Comparison of ENCODE assay signal across 8 cellular contexts in genomic region chr3:196432137-196432879, GRCh38. TPM values are rescaled to one million over a fixed set of nuclear protein-coding genes. Genes with fewer than 3 reads are reported as not detected.
DNase-seq lines count a peak whose midpoint lies in the region; FAIRE-seq and TF ChIP-seq lines count a peak whose summit lies in the region.

A gene with protein sequence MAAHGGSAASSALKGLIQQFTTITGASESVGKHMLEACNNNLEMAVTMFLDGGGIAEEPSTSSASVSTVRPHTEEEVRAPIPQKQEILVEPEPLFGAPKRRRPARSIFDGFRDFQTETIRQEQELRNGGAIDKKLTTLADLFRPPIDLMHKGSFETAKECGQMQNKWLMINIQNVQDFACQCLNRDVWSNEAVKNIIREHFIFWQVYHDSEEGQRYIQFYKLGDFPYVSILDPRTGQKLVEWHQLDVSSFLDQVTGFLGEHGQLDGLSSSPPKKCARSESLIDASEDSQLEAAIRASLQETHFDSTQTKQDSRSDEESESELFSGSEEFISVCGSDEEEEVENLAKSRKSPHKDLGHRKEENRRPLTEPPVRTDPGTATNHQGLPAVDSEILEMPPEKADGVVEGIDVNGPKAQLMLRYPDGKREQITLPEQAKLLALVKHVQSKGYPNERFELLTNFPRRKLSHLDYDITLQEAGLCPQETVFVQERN (minus strand): TSS chr3:196432427. CDS start chr3:196432399, 28 bp downstream.

- CTCF ChIA-PET in activated naive CD4-positive, alpha-beta T cell treated with anti-CD3 and anti-CD28 coated beads for 36 hours (lab: Charles Lee), result interaction anchor here (0.5 to 1.2 kb wide), 2 partner anchors 36 to 178 kb away, joined by 3 read pairs; no protein-coding TSS in a partner anchor

- no peaks in the 10 kb centered on the region for H3K9me3 Mint-ChIP-seq in activated naive CD4-positive, alpha-beta T cell treated with anti-CD3 and anti-CD28 coated beads for 36 hours

- H3K4me1 ChIP-seq in neuronal stem cell (ENCODE audit: control insufficient read depth in 2 of 2, insufficient read depth in 1 of 2, low read depth in 1 of 2, low read length in 2 of 2) (peaks cover 3 to 4% of the 10 kb centered on the region in 2 donors), subcutaneous abdominal adipose tissue (ENCODE audit: control insufficient read depth in 5 of 5, insufficient read depth in 5 of 5, low read length in 5 of 5) (peaks cover 3 to 26% (median 22%) of the 10 kb centered on the region in 5 donors)

- H2AK5ac ChIP-seq in neuronal stem cell (ENCODE audit: low read depth, low read length), result peak within 1 kb of the TSS; percentile 85

- H3K9ac ChIP-seq in neuronal stem cell (ENCODE audit: low read depth, low read length, poor library complexity) (peak within 1 kb of the TSS; percentile 95), subcutaneous abdominal adipose tissue (ENCODE audit: low read length in 5 of 5) (peak within 1 kb of the TSS; percentile 56 to 95 (median 85))

- peaks cover 0 to 1% of the 10 kb centered on the region in 2 donors for H3K9me3 ChIP-seq in neuronal stem cell (replicated peaks in 1 of 2; ENCODE audit: control insufficient read depth in 2 of 2, insufficient read depth in 1 of 2, low read depth in 1 of 2, low read length in 2 of 2)
- no peaks in the 10 kb centered on the region for H3K9me3 ChIP-seq in subcutaneous abdominal adipose tissue (ENCODE audit: control insufficient read depth in 5 of 5, low read length in 5 of 5)

- TF ChIP-seq CTCF in HFF-Myc (IDR thresholded peaks at IDR 0.05; ENCODE audit: low read depth, low read length, missing control alignments) (no peak), NB4 (IDR thresholded peaks at IDR 0.05; ENCODE audit: low read depth, low read length) (no peak)

- peaks cover 2% of the 10 kb centered on the region for H3K36me3 Mint-ChIP-seq in activated naive CD4-positive, alpha-beta T cell treated with anti-CD3 and anti-CD28 coated beads for 36 hours (ENCODE audit: low read depth)

- peak within 1 kb of the TSS; percentile 97 for H3K18ac ChIP-seq in neuronal stem cell (ENCODE audit: low read length)

- DNase-seq in GM03348 (ENCODE audit: low spot score), result peak; percentile 100
- peak; percentile 65 for DNase-seq in HFF-Myc (ENCODE audit: extremely low read depth, low read depth)
- peak; percentile 93 for DNase-seq in NB4 (ENCODE audit: low read depth)
- DNase-seq in SK-N-DZ (ENCODE audit: low spot score), result peak; percentile 96
- peak; percentile 97 for DNase-seq in activated naive CD4-positive, alpha-beta T cell treated with anti-CD3 and anti-CD28 coated beads for 36 hours
- peak; percentile 91 to 92 for DNase-seq in frontal cortex (ENCODE audit: low spot score in 2 of 2)
- peak; percentile 97 for DNase-seq in neuronal stem cell (ENCODE audit: low spot score)

- no peak within 1 kb of the TSS for H3K4ac ChIP-seq in neuronal stem cell (ENCODE audit: low read length)

- H3K4me2 ChIP-seq in neuronal stem cell (ENCODE audit: insufficient read depth, low read length, poor library complexity, severe bottlenecking), result peak within 1 kb of the TSS; percentile 89

- peak within 1 kb of the TSS; percentile 30 for H4K91ac ChIP-seq in neuronal stem cell (ENCODE audit: low read depth, low read length, poor library complexity)

- peak within 1 kb of the TSS; percentile 99 for H2BK5ac ChIP-seq in neuronal stem cell (ENCODE audit: low read length)

- no peak for FAIRE-seq in frontal cortex (lab: Jason Lieb, UNC)

- peak within 1 kb of the TSS; percentile 99 for H3K27ac ChIP-seq in neuronal stem cell (replicated peaks; ENCODE audit: low read length)
- H3K27ac ChIP-seq in subcutaneous abdominal adipose tissue (ENCODE audit: low read depth, low read length), result peak within 1 kb of the TSS; percentile 93

- H3K4me1 Mint-ChIP-seq in activated naive CD4-positive, alpha-beta T cell treated with anti-CD3 and anti-CD28 coated beads for 36 hours (ENCODE audit: low read depth), result peaks cover 15% of the 10 kb centered on the region

- H3K36me3 ChIP-seq in neuronal stem cell (replicated peaks in 1 of 2; ENCODE audit: control insufficient read depth in 2 of 2, insufficient read depth in 2 of 2, low read length in 2 of 2) (peaks cover 0 to 20% of the 10 kb centered on the region in 2 donors), subcutaneous abdominal adipose tissue (ENCODE audit: control insufficient read depth in 5 of 5, insufficient read depth in 5 of 5, low read length in 5 of 5) (peaks cover 0 to 9% (median 2%) of the 10 kb centered on the region in 5 donors)

- peak within 1 kb of the TSS; percentile 94 for H2AFZ ChIP-seq in neuronal stem cell (ENCODE audit: low read length)

- peak; percentile 66 for TF ChIP-seq POLR2A in NB4 (IDR thresholded peaks at IDR 0.05; ENCODE audit: extremely low read depth, insufficient read length)

- peak within 1 kb of the TSS; percentile 47 for H2BK12ac ChIP-seq in neuronal stem cell (ENCODE audit: low read length)

- peaks cover 7% of the 10 kb centered on the region for H3K79me1 ChIP-seq in neuronal stem cell (ENCODE audit: low read depth, low read length)

- H3K4me3 ChIP-seq in HFF-Myc (replicated peaks; ENCODE audit: low read depth, low read length), result peak within 1 kb of the TSS; percentile 96
- H3K4me3 ChIP-seq in NB4 (ENCODE audit: low read depth, low read length), result peak within 1 kb of the TSS; percentile 85
- H3K4me3 ChIP-seq in neuronal stem cell (ENCODE audit: low read length in 2 of 2), result peak within 1 kb of the TSS; percentile 92 to 98
- peak within 1 kb of the TSS; percentile 92 to 96 (median 93) for H3K4me3 ChIP-seq in subcutaneous abdominal adipose tissue (ENCODE audit: low read depth in 1 of 5, low read length in 5 of 5)

- peak within 1 kb of the TSS; percentile 58 for H2BK15ac ChIP-seq in neuronal stem cell (ENCODE audit: low read length)

- peak within 1 kb of the TSS; percentile 76 for H2BK120ac ChIP-seq in neuronal stem cell (ENCODE audit: low read depth, low read length)

- H3K4me3 Mint-ChIP-seq in activated naive CD4-positive, alpha-beta T cell treated with anti-CD3 and anti-CD28 coated beads for 36 hours, result peak within 1 kb of the TSS; percentile 69

- peak within 1 kb of the TSS; percentile 65 for H4K8ac ChIP-seq in neuronal stem cell (ENCODE audit: low read depth, low read length)

- H3K27me3 ChIP-seq in neuronal stem cell (ENCODE audit: control insufficient read depth in 3 of 3, insufficient read depth in 3 of 3, low read depth in 1 of 3, low read length in 3 of 3) (no peaks in the 10 kb centered on the region), subcutaneous abdominal adipose tissue (ENCODE audit: control insufficient read depth in 5 of 5, insufficient read depth in 4 of 5, low read length in 5 of 5) (no peaks in the 10 kb centered on the region)

- intact Hi-C loops in activated naive CD4-positive, alpha-beta T cell treated with anti-CD3 and anti-CD28 coated beads for 36 hours (cut with micrococcal nuclease), result loop anchor here (1.0 to 5.0 kb wide), 6 partner anchors 71 to 213 kb away; partner anchors contain the start of genes DYNLT2B, FBXO45, RNF168 and WDR53

- H3K27ac Mint-ChIP-seq in activated naive CD4-positive, alpha-beta T cell treated with anti-CD3 and anti-CD28 coated beads for 36 hours, result peak within 1 kb of the TSS; percentile 93

- H3K27me3 Mint-ChIP-seq in activated naive CD4-positive, alpha-beta T cell treated with anti-CD3 and anti-CD28 coated beads for 36 hours (ENCODE audit: low read depth), result no peaks in the 10 kb centered on the region

- H3K23ac ChIP-seq in neuronal stem cell (ENCODE audit: low read depth, low read length, poor library complexity), result peak within 1 kb of the TSS; percentile 91

- no peak within 1 kb of the TSS for H3K14ac ChIP-seq in neuronal stem cell (ENCODE audit: low read length)

- WGBS in neuronal stem cell (ENCODE audit: extremely low coverage in 2 of 2, insufficient read length in 2 of 2, insufficient replicate concordance in 1 of 2), 2 donors, result no CpG with 5 or more reads among the region's 67 CpGs

RNA-seq across cellular contexts. Expression of the gene that starts here (rescaled TPM):
- 17.1 and 21.5 TPM in 2 replicates for polyA plus RNA-seq in SK-N-DZ (2014; cell fraction: cytosol; rRNA removed)
- polyA plus RNA-seq in SK-N-DZ (2014; cell fraction: nucleus; rRNA removed), result 11.7 and 19.1 TPM in 2 replicates
- total RNA-seq in activated naive CD4-positive, alpha-beta T cell treated with anti-CD3 and anti-CD28 coated beads for 36 hours, result 10 to 100 TPM; 54.2 to 62.5 TPM
- 51.0 TPM for total RNA-seq in frontal cortex
- polyA plus RNA-seq in neuronal stem cell (2013, experiment 1 of 2), result 40.1 TPM
- 37.4 TPM for polyA plus RNA-seq in neuronal stem cell (2013, experiment 2 of 2)

Comparison
In these comparisons a context has a peak if more than half of its experiments do, and no peak if none do; other contexts are left out.
1. Peak in every context shown above with its lines: DNase-seq, H3K4me3 ChIP-seq and H3K27ac ChIP-seq.